Comparison of ENCODE assay signal across 8 cellular contexts in genomic region chr22:30920407-30920806, GRCh38. TPM values are rescaled to one million over a fixed set of nuclear protein-coding genes. Genes with fewer than 3 reads are reported as not detected.
DNase-seq lines count a peak whose midpoint lies in the region; ATAC-seq and TF ChIP-seq lines count a peak whose summit lies in the region.

No MANE protein-coding gene starts in this region.

- DNase-seq in Caki2 (ENCODE audit: low read depth) (peak; percentile 38), HUDEP-2 (lab: John Stamatoyannopoulos, UW; ENCODE audit: unreplicated experiment in 76 of 76) (peak in 69 of 76 experiments; percentile 7 to 84 (median 64)), RWPE1 (ENCODE audit: low spot score) (peak; percentile 68), fibroblast of the aortic adventitia (ENCODE audit: low read depth) (peak; percentile 66), non-pigmented ciliary epithelial cell (ENCODE audit: low read depth) (peak; percentile 10), substantia nigra (lab: John Stamatoyannopoulos, UW) (peak in 42 of 49 donors; percentile 7 to 85 (median 64))
- DNase-seq in activated T-helper 9 cell treated with anti-CD3 and anti-CD28 coated beads, Interleukin-2, amount 50 U/mL, for 16 hours (ENCODE audit: low read depth), result peak; percentile 74

- H3K27ac ChIP-seq in RWPE1 (no peak overlapping the region), substantia nigra (ENCODE audit: low read depth, low read length, poor library complexity, severe bottlenecking) (no peak overlapping the region)

- TF ChIP-seq CTCF in RWPE1 (conservative IDR thresholded peaks at IDR 0.05; ENCODE audit: low read depth) (peak; percentile 91), fibroblast of the aortic adventitia (IDR thresholded peaks at IDR 0.05; ENCODE audit: insufficient read depth, low read length) (peak; percentile 91)

- CTCF ChIA-PET in RWPE1 (lab: Yijun Ruan, JAX), result interaction anchor here (0.6 to 1.7 kb wide), 21 partner anchors 12 to 618 kb away, joined by 3 to 10 read pairs (median 4); no protein-coding TSS in a partner anchor

- in situ Hi-C loops in Caki2 (cut with HindIII; ENCODE audit: low pct_unique_long_range_greater_than_20kb, low sequenced_read_pairs), result no loop called here

- no peak for ATAC-seq in HG03139 (IDR thresholded peaks at IDR 0.05; ENCODE audit: unreplicated experiment)

- POLR2A ChIA-PET in RWPE1 (lab: Yijun Ruan, JAX; ENCODE audit: low non-redundant PET), result no interaction called here

- H3K4me3 ChIP-seq in fibroblast of the aortic adventitia (ENCODE audit: low read depth, low read length), result no peak overlapping the region

RNA-seq across cellular contexts. Expression of gene MORC2, which starts 48.2 kb away (rescaled TPM):
- total RNA-seq in Caki2 (2014; rRNA removed; shearing (Covaris generic); ENCODE audit: low replicate concordance), result 14.4 and 19.5 TPM in 2 replicates
- total RNA-seq in fibroblast of the aortic adventitia (ENCODE audit: low replicate concordance), result 17.7 and 36.3 TPM in 2 replicates

RNA-seq across cellular contexts. Expression of gene TUG1, which starts 48.7 kb away (rescaled TPM):
- total RNA-seq in Caki2 (2014; rRNA removed; shearing (Covaris generic); ENCODE audit: low replicate concordance), result 6.8 and 16.0 TPM in 2 replicates
- total RNA-seq in fibroblast of the aortic adventitia (ENCODE audit: low replicate concordance), result 67.3 and 88.2 TPM in 2 replicates

Comparison
In these comparisons a context has a peak if more than half of its experiments do, and no peak if none do; other contexts are left out.
1. DNase-seq: peak in every context shown above with its lines; median percentile 74 in activated T-helper 9 cell treated with anti-CD3 and anti-CD28 coated beads, Interleukin-2, amount 50 U/mL, for 16 hours; 68 in RWPE1; 66 in fibroblast of the aortic adventitia; 64 in HUDEP-2; 64 in substantia nigra; 38 in Caki2; 10 in non-pigmented ciliary epithelial cell.